Comparison of ENCODE assay signal across 8 cellular contexts in genomic region chr22:20132686-20133246, GRCh38. TPM values are rescaled to one million over a fixed set of nuclear protein-coding genes. Genes with fewer than 3 reads are reported as not detected.
DNase-seq lines count a peak whose midpoint lies in the region; ATAC-seq and TF ChIP-seq lines count a peak whose summit lies in the region.

No MANE protein-coding gene starts in this region.

- H3K4me1 Mint-ChIP-seq in activated CD4-positive, alpha-beta T cell treated with anti-CD3 and anti-CD28 coated beads, Interleukin-2, amount 10 ng/mL, durations not matched to agents 7 days and 5 days: peaks cover 18% of the 10 kb centered on the region

- no peaks in the 10 kb centered on the region for H3K9me3 Mint-ChIP-seq in activated CD4-positive, alpha-beta T cell treated with anti-CD3 and anti-CD28 coated beads, Interleukin-2, amount 10 ng/mL, durations not matched to agents 7 days and 5 days

- no peaks in the 10 kb centered on the region for H3K27me3 Mint-ChIP-seq in activated CD4-positive, alpha-beta T cell treated with anti-CD3 and anti-CD28 coated beads, Interleukin-2, amount 10 ng/mL, durations not matched to agents 7 days and 5 days

- DNase-seq in activated CD4-positive, alpha-beta T cell treated with anti-CD3 and anti-CD28 coated beads, Interleukin-2, amount 10 ng/mL, durations not matched to agents 7 days and 5 days: no peak
- DNase-seq in activated CD4-positive, alpha-beta T cell treated with anti-CD3 and anti-CD28 coated beads for 4 hours: no peak
- DNase-seq in adipocyte (ENCODE audit: low read depth) (no peak), thoracic aorta (ENCODE audit: low spot score) (no peak), anterior cingulate cortex (lab: John Stamatoyannopoulos, UW) (no peak)

- no peak for TF ChIP-seq CTCF in liver (IDR thresholded peaks at IDR 0.05; ENCODE audit: low read depth, low read length, missing input control)
- no peak for TF ChIP-seq CTCF in thoracic aorta (IDR thresholded peaks at IDR 0.05)

- TF ChIP-seq RAD21 in liver (IDR thresholded peaks at IDR 0.05): no peak

- H3K36me3 Mint-ChIP-seq in activated CD4-positive, alpha-beta T cell treated with anti-CD3 and anti-CD28 coated beads, Interleukin-2, amount 10 ng/mL, durations not matched to agents 7 days and 5 days (ENCODE audit: low read depth): no peaks in the 10 kb centered on the region

- peak overlapping the region; percentile 89 for H3K9ac ChIP-seq in adipocyte (ENCODE audit: low read length)
- H3K9ac ChIP-seq in liver (ENCODE audit: low read depth in 1 of 2, low read length in 2 of 2): no peak overlapping the region

- no peak for ATAC-seq in thoracic aorta (ENCODE audit: insufficient number of reproducible peaks, low FRiP score, low read depth)
- ATAC-seq in GM21723 (IDR thresholded peaks at IDR 0.05; ENCODE audit: unreplicated experiment): no peak
- no peak for ATAC-seq in GM18907 (IDR thresholded peaks at IDR 0.05; ENCODE audit: unreplicated experiment)

- H3K4me3 ChIP-seq in adipocyte (ENCODE audit: low read length) (peak overlapping the region; percentile 87), liver (ENCODE audit: low read depth in 1 of 3, low read length in 3 of 3) (peak overlapping the region in 2 of 3 donors; percentile 89 to 92), thoracic aorta (peak overlapping the region; percentile 87)

- POLR2A ChIA-PET in activated CD4-positive, alpha-beta T cell treated with anti-CD3 and anti-CD28 coated beads, Interleukin-2, amount 10 ng/mL, durations not matched to agents 7 days and 5 days (lab: Charles Lee): no interaction called here

- H3K27ac ChIP-seq in liver (ENCODE audit: low read depth in 1 of 2, low read length in 2 of 2) (no peak overlapping the region), thoracic aorta (no peak overlapping the region)

- no peaks in the 10 kb centered on the region for H3K36me3 ChIP-seq in adipocyte (ENCODE audit: control insufficient read depth, insufficient read depth, low read length, severe bottlenecking)
- no peaks in the 10 kb centered on the region for H3K36me3 ChIP-seq in liver (ENCODE audit: control insufficient read depth in 4 of 4, insufficient read depth in 3 of 4, low read depth in 1 of 4, low read length in 3 of 4)
- no peaks in the 10 kb centered on the region for H3K36me3 ChIP-seq in thoracic aorta

- no peaks in the 10 kb centered on the region for H3K9me3 ChIP-seq in adipocyte (ENCODE audit: control insufficient read depth, low read length)
- H3K9me3 ChIP-seq in liver (ENCODE audit: control insufficient read depth in 4 of 4, low read length in 3 of 4): no peaks in the 10 kb centered on the region
- no peaks in the 10 kb centered on the region for H3K9me3 ChIP-seq in thoracic aorta

- 78% methylated on average over 16 of the region's 16 CpGs for WGBS in liver

- H3K4me1 ChIP-seq in adipocyte (ENCODE audit: control insufficient read depth, insufficient read depth, low read length) (peaks cover 13% of the 10 kb centered on the region), liver (ENCODE audit: control insufficient read depth in 4 of 4, insufficient read depth in 4 of 4, low read length in 3 of 4) (peaks cover 10 to 60% (median 49%) of the 10 kb centered on the region in 4 donors), thoracic aorta (ENCODE audit: control insufficient read depth in 1 of 2, low read depth in 2 of 2) (peaks cover 36 to 63% of the 10 kb centered on the region in 2 donors)

- peak overlapping the region; percentile 62 for H3K4me3 Mint-ChIP-seq in activated CD4-positive, alpha-beta T cell treated with anti-CD3 and anti-CD28 coated beads, Interleukin-2, amount 10 ng/mL, durations not matched to agents 7 days and 5 days

- H3K27me3 ChIP-seq in adipocyte (replicated peaks; ENCODE audit: control insufficient read depth, insufficient read depth, low read length) (no peaks in the 10 kb centered on the region), liver (ENCODE audit: control insufficient read depth in 4 of 4, insufficient read depth in 4 of 4, low read length in 3 of 4) (no peaks in the 10 kb centered on the region), thoracic aorta (replicated peaks; ENCODE audit: insufficient read depth) (no peaks in the 10 kb centered on the region)

- H3K27ac Mint-ChIP-seq in activated CD4-positive, alpha-beta T cell treated with anti-CD3 and anti-CD28 coated beads, Interleukin-2, amount 10 ng/mL, durations not matched to agents 7 days and 5 days: peak overlapping the region; percentile 25

- CTCF ChIA-PET in activated CD4-positive, alpha-beta T cell treated with anti-CD3 and anti-CD28 coated beads, Interleukin-2, amount 10 ng/mL, durations not matched to agents 7 days and 5 days (lab: Charles Lee): no interaction called here

TF ChIP-seq in liver, 16 proteins besides CTCF, POLR2A, EP300 and RAD21 (continues in another document):
- TF ChIP-seq JUND (IDR thresholded peaks at IDR 0.05) (no peak), REST (IDR thresholded peaks at IDR 0.05) (no peak), GABPA (IDR thresholded peaks at IDR 0.05 in 1 of 2, conservative IDR thresholded peaks at IDR 0.05 in 1 of 2) (no peak), RXRA (IDR thresholded peaks at IDR 0.05) (no peak), HNF4A (conservative IDR thresholded peaks at IDR 0.05) (no peak), HNF4G (IDR thresholded peaks at IDR 0.05) (no peak), FOXA1 (IDR thresholded peaks at IDR 0.05) (no peak), EGR1 (IDR thresholded peaks at IDR 0.05; ENCODE audit: low read depth in 2 of 2) (no peak), TAF1 (conservative IDR thresholded peaks at IDR 0.05) (no peak), MAX (IDR thresholded peaks at IDR 0.05) (no peak), NR2F2 (IDR thresholded peaks at IDR 0.05) (no peak), SP1 (IDR thresholded peaks at IDR 0.05) (no peak)

RNA-seq across cellular contexts. Expression of gene ZDHHC8, which starts 1.2 kb away (rescaled TPM):
- total RNA-seq in activated CD4-positive, alpha-beta T cell treated with anti-CD3 and anti-CD28 coated beads, Interleukin-2, amount 10 ng/mL, durations not matched to agents 7 days and 5 days: 10 to 100 TPM; 57.9 to 58.9 TPM
- total RNA-seq in liver: 1 to 10 TPM; 2.9 to 7.7 TPM
- 10 to 100 TPM in 1 of 2 donors, 1 to 10 TPM in 1; 5.8 to 11.8 TPM for polyA plus RNA-seq in liver
- 10 to 100 TPM; 14.8 to 49.8 TPM for total RNA-seq in thoracic aorta

RNA-seq across cellular contexts. Expression of gene TRMT2A, which starts 15.7 kb away (rescaled TPM):
- total RNA-seq in activated CD4-positive, alpha-beta T cell treated with anti-CD3 and anti-CD28 coated beads, Interleukin-2, amount 10 ng/mL, durations not matched to agents 7 days and 5 days: 10 to 100 TPM; 85.5 to 91.4 TPM
- total RNA-seq in liver (10 to 100 TPM; 26.2 to 32.9 TPM), thoracic aorta (10 to 100 TPM; 61.8 to 94.8 TPM)
- polyA plus RNA-seq in liver: 10 to 100 TPM; 19.9 to 24.1 TPM

RNA-seq across cellular contexts. Expression of gene RANBP1, which starts 16.9 kb away (rescaled TPM):
- total RNA-seq in activated CD4-positive, alpha-beta T cell treated with anti-CD3 and anti-CD28 coated beads, Interleukin-2, amount 10 ng/mL, durations not matched to agents 7 days and 5 days: 100 to 1,000 TPM; 229 to 234 TPM
- total RNA-seq in liver: 100 to 1,000 TPM in 1 of 2 donors, 10 to 100 TPM in 1; 77.4 to 102 TPM
- polyA plus RNA-seq in liver: 10 to 100 TPM; 62.3 to 98.1 TPM
- total RNA-seq in thoracic aorta: 100 to 1,000 TPM; 130 to 140 TPM

RNA-seq across cellular contexts. Expression of gene CCDC188, which starts 18.1 kb away (rescaled TPM):
- total RNA-seq in activated CD4-positive, alpha-beta T cell treated with anti-CD3 and anti-CD28 coated beads, Interleukin-2, amount 10 ng/mL, durations not matched to agents 7 days and 5 days: under 1 TPM; 0.12 to 0.23 TPM
- total RNA-seq in liver: not detected
- polyA plus RNA-seq in liver: not detected
- not detected for total RNA-seq in thoracic aorta

RNA-seq across cellular contexts. Expression of gene DGCR8, which starts 52.7 kb away (rescaled TPM):
- total RNA-seq in activated CD4-positive, alpha-beta T cell treated with anti-CD3 and anti-CD28 coated beads, Interleukin-2, amount 10 ng/mL, durations not matched to agents 7 days and 5 days: 10 to 100 TPM; 51.2 to 54.5 TPM
- total RNA-seq in liver (10 to 100 TPM; 22.6 to 27.1 TPM), thoracic aorta (10 to 100 TPM; 23.7 to 47.3 TPM)
- polyA plus RNA-seq in liver: 1 to 10 TPM; 7.9 to 9.0 TPM
